In genomic region chr4:182917182-182918043, GRCh38 we compare ENCODE assay signal across 8 cellular contexts. TPM values are rescaled to one million over a fixed set of nuclear protein-coding genes. Genes with fewer than 3 reads are reported as not detected.
DNase-seq lines count a peak whose midpoint lies in the region; ATAC-seq and TF ChIP-seq lines count a peak whose summit lies in the region.

TSS of gene DCTD (minus strand) at chr4:182917386. CDS start at chr4:182915568, 1,818 bp downstream.

- peaks cover 20 to 34% of the 10 kb centered on the region in 2 donors for H3K36me3 ChIP-seq in neuronal stem cell (replicated peaks in 1 of 2; ENCODE audit: control insufficient read depth in 2 of 2, insufficient read depth in 2 of 2, low read length in 2 of 2)

- no CpG with 5 or more reads among the region's 106 CpGs for WGBS in neuronal stem cell (ENCODE audit: extremely low coverage in 2 of 2, insufficient read length in 2 of 2, insufficient replicate concordance in 1 of 2), 2 donors

- peak within 1 kb of the TSS; percentile 86 for H2AK5ac ChIP-seq in neuronal stem cell (ENCODE audit: low read depth, low read length)

- peak within 1 kb of the TSS; percentile 77 for H2BK15ac ChIP-seq in neuronal stem cell (ENCODE audit: low read length)

- H3K9me3 ChIP-seq in neuronal stem cell (replicated peaks in 1 of 2; ENCODE audit: control insufficient read depth in 2 of 2, insufficient read depth in 1 of 2, low read depth in 1 of 2, low read length in 2 of 2): no peaks in the 10 kb centered on the region

- H4K91ac ChIP-seq in neuronal stem cell (ENCODE audit: low read depth, low read length, poor library complexity): peak within 1 kb of the TSS; percentile 86

- peak within 1 kb of the TSS; percentile 65 to 74 for H3K4me3 ChIP-seq in foreskin fibroblast (ENCODE audit: low read depth in 1 of 2, low read length in 2 of 2)
- H3K4me3 ChIP-seq in neuronal stem cell (ENCODE audit: low read length in 2 of 2): peak within 1 kb of the TSS; percentile 64 to 91

- peak within 1 kb of the TSS; percentile 98 for H3K18ac ChIP-seq in neuronal stem cell (ENCODE audit: low read length)

- no peak within 1 kb of the TSS for H4K8ac ChIP-seq in neuronal stem cell (ENCODE audit: low read depth, low read length)

- peaks cover 4% of the 10 kb centered on the region for H3K79me1 ChIP-seq in neuronal stem cell (ENCODE audit: low read depth, low read length)

- H3K9ac ChIP-seq in neuronal stem cell (ENCODE audit: low read depth, low read length, poor library complexity): peak within 1 kb of the TSS; percentile 87

- peak within 1 kb of the TSS; percentile 85 for H3K4me2 ChIP-seq in neuronal stem cell (ENCODE audit: insufficient read depth, low read length, poor library complexity, severe bottlenecking)

- peaks cover 7% of the 10 kb centered on the region in 2 donors for H3K4me1 ChIP-seq in neuronal stem cell (ENCODE audit: control insufficient read depth in 2 of 2, insufficient read depth in 1 of 2, low read depth in 1 of 2, low read length in 2 of 2)

- TF ChIP-seq POLR2A in Raji (IDR thresholded peaks at IDR 0.05; ENCODE audit: insufficient read depth, low read depth, low read length): peak; percentile 66

- H3K27me3 ChIP-seq in neuronal stem cell (ENCODE audit: control insufficient read depth in 3 of 3, insufficient read depth in 3 of 3, low read depth in 1 of 3, low read length in 3 of 3): no peaks in the 10 kb centered on the region

- peak within 1 kb of the TSS; percentile 97 for H2AFZ ChIP-seq in neuronal stem cell (ENCODE audit: low read length)

- peak; percentile 80 for ATAC-seq in GM19351 (IDR thresholded peaks at IDR 0.05; ENCODE audit: unreplicated experiment)
- peak; percentile 78 for ATAC-seq in HG03520 (IDR thresholded peaks at IDR 0.05; ENCODE audit: unreplicated experiment)

- no peak within 1 kb of the TSS for H3K4ac ChIP-seq in neuronal stem cell (ENCODE audit: low read length)

- peak within 1 kb of the TSS; percentile 50 for H2BK120ac ChIP-seq in neuronal stem cell (ENCODE audit: low read depth, low read length)

- H2BK12ac ChIP-seq in neuronal stem cell (ENCODE audit: low read length): peak within 1 kb of the TSS; percentile 36

- H3K27ac ChIP-seq in neuronal stem cell (replicated peaks; ENCODE audit: low read length) (peak within 1 kb of the TSS; percentile 80), substantia nigra (ENCODE audit: low read depth, low read length, poor library complexity, severe bottlenecking) (peak within 1 kb of the TSS; percentile 79)

- H3K23ac ChIP-seq in neuronal stem cell (ENCODE audit: low read depth, low read length, poor library complexity): peak within 1 kb of the TSS; percentile 77

- peak; percentile 92 for DNase-seq in COLO668 (lab: John Stamatoyannopoulos, UW; ENCODE audit: unreplicated experiment)
- DNase-seq in activated gamma-delta T cell (lab: John Stamatoyannopoulos, UW): peak; percentile 70
- peak; percentile 79 to 91 for DNase-seq in foreskin fibroblast
- peak; percentile 70 for DNase-seq in neuronal stem cell (ENCODE audit: low spot score)
- peak in 47 of 49 donors; percentile 6 to 80 (median 55) for DNase-seq in substantia nigra (lab: John Stamatoyannopoulos, UW)

- peak within 1 kb of the TSS; percentile 78 for H3K14ac ChIP-seq in neuronal stem cell (ENCODE audit: low read length)

- TF ChIP-seq CTCF in foreskin fibroblast (IDR thresholded peaks at IDR 0.05; ENCODE audit: low read depth, low read length): peak; percentile 45

- H2BK5ac ChIP-seq in neuronal stem cell (ENCODE audit: low read length): peak within 1 kb of the TSS; percentile 76

RNA-seq across cellular contexts. Expression of gene DCTD, which starts in this region (rescaled TPM):
- 95.6 TPM for polyA plus RNA-seq in neuronal stem cell (2013, experiment 1 of 2)
- polyA plus RNA-seq in neuronal stem cell (2013, experiment 2 of 2): 95.4 TPM

Comparison
In these comparisons a context has a peak if more than half of its experiments do, and no peak if none do; other contexts are left out.
1. Peak in every context shown above with its lines: DNase-seq, ATAC-seq, H3K4me3 ChIP-seq and H3K27ac ChIP-seq.